9 cellular contexts compared by ENCODE assay signal in the genomic region with DNA sequence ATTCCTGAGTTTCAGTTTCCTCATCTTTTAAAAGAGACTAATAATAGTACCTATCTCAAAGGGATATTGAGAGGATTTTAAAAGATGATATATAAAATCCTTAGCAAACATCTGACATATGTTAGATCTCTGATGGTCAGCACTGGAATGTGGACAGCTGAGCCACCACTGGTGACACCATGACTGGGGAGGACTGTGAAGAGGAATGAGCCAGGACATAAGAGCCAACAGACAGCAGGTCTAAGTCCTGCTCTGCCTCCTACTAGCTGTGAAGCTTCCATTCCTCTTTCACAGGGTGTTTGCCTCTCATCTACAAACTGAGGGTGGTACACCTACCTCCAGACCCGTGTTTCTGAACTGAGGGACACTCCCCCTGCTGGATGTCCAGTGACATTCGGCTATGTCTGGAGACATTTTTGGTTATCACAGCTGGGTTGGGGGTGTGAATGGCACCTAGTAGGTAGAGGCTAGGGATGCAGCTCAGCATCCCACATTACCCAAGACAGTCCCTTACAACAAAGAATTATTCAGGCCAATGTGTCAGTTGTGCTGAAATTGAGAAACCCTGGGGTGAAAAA.
DNase-seq lines count a peak whose midpoint lies in the region; TF ChIP-seq lines count a peak whose summit lies in the region.
"Had no signal": no experiment of that assay in that cellular context is flagged by ENCODE, and none has a peak within 500 bp of the region (broad histone marks: within the 10 kb centered on the region; RNA-seq: fewer than 3 reads in every experiment).

No MANE protein-coding gene starts in this region.

- H3K4me3 Mint-ChIP-seq in H9 = no peak overlapping the region
- H3K4me3 Mint-ChIP-seq: dendritic cell treated with granulocyte-macrophage colony-stimulating factor and Interleukin-4, amounts not matched to agents 40 ng/mL and 50 ng/mL, for 4 days had no signal

- no peak overlapping the region for H3K27ac ChIP-seq in H9 (ENCODE audit: insufficient read length, low read depth, low read length)

- H3T11ph ChIP-seq in H9 (ENCODE audit: low read length) = no peak overlapping the region

- H3K4me1 Mint-ChIP-seq in H9 = peaks cover 26 to 29% of the 10 kb centered on the region in 2 experiments

- H3K27ac Mint-ChIP-seq in H9 = no peak overlapping the region
- H3K27ac Mint-ChIP-seq: dendritic cell treated with granulocyte-macrophage colony-stimulating factor and Interleukin-4, amounts not matched to agents 40 ng/mL and 50 ng/mL, for 4 days had no signal

- DNase-seq in DMS114 treated with DMSO at 0.1 percent for 48 hours (lab: John Stamatoyannopoulos, UW; ENCODE audit: unreplicated experiment) (peak; percentile 16), H9 (no peak), RPMI8226 (peak; percentile 26), kidney epithelial cell (ENCODE audit: low read depth) (no peak), iPS-NIHi11 (ENCODE audit: low spot score) (no peak), nucleus accumbens (lab: John Stamatoyannopoulos, UW) (no peak), T-helper 9 cell (no peak)
- DNase-seq: activated gamma-delta T cell treated with Interleukin-2 at 50 U/mL for 16 hours had no signal

- H2AFZ ChIP-seq in H9 (ENCODE audit: low read length) = no peak overlapping the region

- no peaks in the 10 kb centered on the region for H3K27me3 ChIP-seq in H9 (ENCODE audit: insufficient read depth, low read length)
- H3K27me3 ChIP-seq in kidney epithelial cell (ENCODE audit: control insufficient read depth, insufficient read depth, low read length) = no peaks in the 10 kb centered on the region

- no peak overlapping the region for H3K4me2 ChIP-seq in H9 (ENCODE audit: insufficient read depth, insufficient read length, low read length)

- no peak overlapping the region for H3K4ac ChIP-seq in H9 (ENCODE audit: low read depth, low read length)

- no peaks in the 10 kb centered on the region for H3K36me3 ChIP-seq in kidney epithelial cell (ENCODE audit: control insufficient read depth, insufficient read depth, low read length)

- peaks cover 14 to 20% of the 10 kb centered on the region in 2 experiments for H3K9me3 Mint-ChIP-seq in H9
- H3K9me3 Mint-ChIP-seq: dendritic cell treated with granulocyte-macrophage colony-stimulating factor and Interleukin-4, amounts not matched to agents 40 ng/mL and 50 ng/mL, for 4 days had no signal

- no peak overlapping the region for H2BK15ac ChIP-seq in H9 (ENCODE audit: low read depth, low read length)

- H2BK120ac ChIP-seq in H9 (ENCODE audit: low read depth, low read length, poor library complexity, severe bottlenecking) = no peak overlapping the region

- no peak overlapping the region for H3K9ac ChIP-seq in H9 (ENCODE audit: extremely low read depth, insufficient read length, low read length)

- no peak overlapping the region for H2BK12ac ChIP-seq in H9 (ENCODE audit: insufficient read length, low read depth, low read length)

- H4K20me1 ChIP-seq in H9 (ENCODE audit: control insufficient read depth, insufficient read depth, insufficient read length) = no peaks in the 10 kb centered on the region

- TF ChIP-seq CTCF in H9 (conservative IDR thresholded peaks at IDR 0.05) (peak; percentile 55; the same call in 2 of the 3 replicates), kidney epithelial cell (IDR thresholded peaks at IDR 0.05; ENCODE audit: insufficient read depth, low read length, poor library complexity, severe bottlenecking) (peak; percentile 24)

- H3K9me3 ChIP-seq in H9 (ENCODE audit: control insufficient read depth, low read depth, low read length) = no peaks in the 10 kb centered on the region

- no peak overlapping the region for H3K56ac ChIP-seq in H9 (ENCODE audit: insufficient read length, low read depth, low read length)

- H2BK5ac ChIP-seq in H9 (ENCODE audit: insufficient read length, low read length) = no peak overlapping the region

- H3K79me2 ChIP-seq in H9 (ENCODE audit: insufficient read depth, low read length) = no peaks in the 10 kb centered on the region

- H4K8ac ChIP-seq in H9 (replicated peaks; ENCODE audit: insufficient read length, low read depth, low read length) = no peak overlapping the region

- peaks cover 2% of the 10 kb centered on the region; the same call in 1 of the 2 replicates for H3K27me3 Mint-ChIP-seq in H9 (ENCODE audit: low read depth)

- no peak overlapping the region for H3K4me3 ChIP-seq in kidney epithelial cell (ENCODE audit: low read depth, low read length)

- H3K14ac ChIP-seq in H9 (ENCODE audit: insufficient read depth, low read length) = no peak overlapping the region

- H3K79me1 ChIP-seq in H9 (ENCODE audit: insufficient read depth, low read depth, low read length, poor library complexity, severe bottlenecking) = no peaks in the 10 kb centered on the region

- H3K4me1 ChIP-seq in H9 (ENCODE audit: insufficient read depth, low read length) = peaks cover 2% of the 10 kb centered on the region; the same call in 1 of the 2 replicates

- H3K23ac ChIP-seq in H9 (ENCODE audit: insufficient read length, low read depth, low read length) = no peak overlapping the region

- H4K91ac ChIP-seq in H9 (ENCODE audit: insufficient read length, low read depth, low read length) = no peak overlapping the region

- no peak overlapping the region for H4K5ac ChIP-seq in H9 (ENCODE audit: insufficient read length, low read depth, low read length)

- H2BK20ac ChIP-seq in H9 (ENCODE audit: low read depth, low read length, poor library complexity, severe bottlenecking) = no peak overlapping the region

- no peak overlapping the region for H3K18ac ChIP-seq in H9 (ENCODE audit: insufficient read length, low read depth, low read length)

- H3K36me3 Mint-ChIP-seq in H9 (ENCODE audit: insufficient read depth in 1 of 3, low read depth in 3 of 3) = peaks cover 9 to 24% (median 9%) of the 10 kb centered on the region in 3 experiments; a peak in 5 of 7 replicates

- no peaks in the 10 kb centered on the region for H3K23me2 ChIP-seq in H9 (ENCODE audit: insufficient read length, low read depth, low read length, poor library complexity, severe bottlenecking)

- H2AK5ac ChIP-seq in H9 (ENCODE audit: insufficient read length, low read length) = no peak overlapping the region

- no CpG with 5 or more reads among the region's 2 CpGs for WGBS in H9 (ENCODE audit: extremely low coverage, insufficient read length, low lambda C conversion rate)

Comparison
In these comparisons a context has a peak if more than half of its experiments do, and no peak if none do; other contexts are left out.
1. DNase-seq: peak in DMS114 treated with DMSO at 0.1 percent for 48 hours (single experiment) and RPMI8226 (single experiment); none in H9 (single experiment), kidney epithelial cell (single experiment), iPS-NIHi11 (single experiment), nucleus accumbens (0 of 56) and T-helper 9 cell (single experiment).